23 cellular contexts compared by ENCODE assay signal in genomic region chr4:168928875-168929274, GRCh38.
A peak's percentile ranks its signal among the peaks of the same experiment; 100 is the strongest.
DNase-seq lines count a peak whose midpoint lies in the region; ATAC-seq, FAIRE-seq and TF ChIP-seq lines count a peak whose summit lies in the region.
"Had no signal": no experiment of that assay in that cellular context is flagged by ENCODE, and none has a peak within 500 bp of the region (broad histone marks: within the 10 kb centered on the region; RNA-seq: fewer than 3 reads in every experiment).

No MANE protein-coding gene starts in this region.

- peaks cover 10% of the 10 kb centered on the region for H3K9me3 ChIP-seq in astrocyte (ENCODE audit: insufficient read depth, low read depth, low read length)
- H3K9me3 ChIP-seq in Karpas-422 (ENCODE audit: low read length) = no peaks in the 10 kb centered on the region
- no peaks in the 10 kb centered on the region for H3K9me3 ChIP-seq in colonic mucosa
- H3K9me3 ChIP-seq: BE2C had no signal

- DNase-seq in D721Med (ENCODE audit: insufficient read length, low spot score) = no peak
- no peak for DNase-seq in GM23338 (ENCODE audit: low spot score)
- no peak for DNase-seq in astrocyte (ENCODE audit: low read depth)
- DNase-seq in nephron progenitor cell = no peak
- no peak for DNase-seq in Karpas-422
- no peak for DNase-seq in colonic mucosa
- DNase-seq in NOMO-1 (lab: John Stamatoyannopoulos, UW; ENCODE audit: unreplicated experiment in 2 of 2) = no peak
- DNase-seq: ACHN; BE2C; C1 segment of cervical spinal cord; CD4-positive, CD25-positive, alpha-beta regulatory T cell; CD8-positive, alpha-beta memory T cell; COR-L47; GM23248; HFFc6; IMR-90 had no signal

- H3K4me1 Mint-ChIP-seq in GM23338 (peaks cover under 1% of the 10 kb centered on the region; the same call in 2 of the 3 replicates), astrocyte (ENCODE audit: low read depth, unreplicated experiment) (peaks cover 13% of the 10 kb centered on the region), nephron progenitor cell (peaks cover 2% of the 10 kb centered on the region)

- H3K27ac ChIP-seq in GM23338 (ENCODE audit: low read depth) (no peak overlapping the region), astrocyte (ENCODE audit: low read depth, low read length) (no peak overlapping the region), Karpas-422 (ENCODE audit: low read length) (no peak overlapping the region), colonic mucosa (no peak overlapping the region)
- H3K27ac ChIP-seq: GM23248, HL-60 had no signal

- H4K20me1 ChIP-seq in GM23338 (replicated peaks; ENCODE audit: insufficient read depth) = no peaks in the 10 kb centered on the region
- H4K20me1 ChIP-seq in astrocyte (ENCODE audit: insufficient read depth, low read length) = peaks cover 16% of the 10 kb centered on the region
- H4K20me1 ChIP-seq in Karpas-422 (ENCODE audit: insufficient read depth, low read depth, low read length) = no peaks in the 10 kb centered on the region

- H3K27me3 ChIP-seq in GM23338 (ENCODE audit: insufficient read depth) (no peaks in the 10 kb centered on the region), astrocyte (ENCODE audit: insufficient read depth, low read length) (no peaks in the 10 kb centered on the region), Karpas-422 (ENCODE audit: low read length) (no peaks in the 10 kb centered on the region), colonic mucosa (no peaks in the 10 kb centered on the region)
- H3K27me3 ChIP-seq: BE2C had no signal

- no peak for ATAC-seq in GM23338
- ATAC-seq: HCT116 had no signal

- H3K36me3 Mint-ChIP-seq in GM23338 (ENCODE audit: low read depth) (peaks cover 34% of the 10 kb centered on the region), astrocyte (ENCODE audit: low read depth, unreplicated experiment) (peaks cover 22% of the 10 kb centered on the region), nephron progenitor cell (ENCODE audit: low read depth) (peaks cover 92% of the 10 kb centered on the region)

- H3F3A ChIP-seq in GM23338 (replicated peaks; ENCODE audit: low read depth) = no peaks in the 10 kb centered on the region

- intact Hi-C loops in colonic mucosa (cut with DNase I) = loop anchor here (5.0 to 10.0 kb wide), 2 partner anchors 68 to 414 kb away; no protein-coding TSS in a partner anchor

- TF ChIP-seq CTCF in D721Med (IDR thresholded peaks at IDR 0.05; ENCODE audit: insufficient read depth, missing control alignments) = no peak
- no peak for TF ChIP-seq CTCF in GM23338 (conservative IDR thresholded peaks at IDR 0.05; ENCODE audit: low read depth in 2 of 2)
- no peak for TF ChIP-seq CTCF in astrocyte (IDR thresholded peaks at IDR 0.05; ENCODE audit: insufficient read depth, low read depth, low read length)
- no peak for TF ChIP-seq CTCF in nephron progenitor cell (IDR thresholded peaks at IDR 0.05)
- no peak for TF ChIP-seq CTCF in colonic mucosa (IDR thresholded peaks at IDR 0.05)

- H3K9ac ChIP-seq in astrocyte (ENCODE audit: low read length) = no peak overlapping the region
- H3K9ac ChIP-seq in Karpas-422 (ENCODE audit: low read length) = no peak overlapping the region
- H3K9ac ChIP-seq in colonic mucosa (ENCODE audit: low read depth in 2 of 2, low read length in 2 of 2) = no peak overlapping the region
- H3K9ac ChIP-seq: GM23248 had no signal

- H3K4me1 ChIP-seq in GM23338 (ENCODE audit: insufficient read depth) (no peaks in the 10 kb centered on the region), astrocyte (ENCODE audit: insufficient read depth, low read length) (no peaks in the 10 kb centered on the region), Karpas-422 (ENCODE audit: low read length) (no peaks in the 10 kb centered on the region), colonic mucosa (no peaks in the 10 kb centered on the region)

- no peak overlapping the region for H3K4me3 ChIP-seq in GM23338
- H3K4me3 ChIP-seq in astrocyte (ENCODE audit: insufficient read depth, low read depth, low read length) = no peak overlapping the region
- no peak overlapping the region for H3K4me3 ChIP-seq in Karpas-422 (ENCODE audit: low read length)
- no peak overlapping the region for H3K4me3 ChIP-seq in colonic mucosa
- H3K4me3 ChIP-seq: GM23248 had no signal

- H3K79me2 ChIP-seq in GM23338 (replicated peaks; ENCODE audit: insufficient read depth) = no peaks in the 10 kb centered on the region
- peaks cover 2% of the 10 kb centered on the region for H3K79me2 ChIP-seq in astrocyte (ENCODE audit: insufficient read depth, low read length)
- no peaks in the 10 kb centered on the region for H3K79me2 ChIP-seq in Karpas-422 (ENCODE audit: low read length)

- peak; percentile 41 for FAIRE-seq in D721Med (lab: Jason Lieb, UNC)
- no peak for FAIRE-seq in astrocyte (lab: Jason Lieb, UNC)
- FAIRE-seq: A204.1, G401.6, GM12891, GM19239, H54 had no signal

- H3K27me3 Mint-ChIP-seq in GM23338 (ENCODE audit: insufficient read depth, low read depth, poor library complexity) (peaks cover 7% of the 10 kb centered on the region), astrocyte (ENCODE audit: low read depth, unreplicated experiment) (no peaks in the 10 kb centered on the region), nephron progenitor cell (ENCODE audit: low read depth, poor library complexity) (no peaks in the 10 kb centered on the region)
- H3K27me3 Mint-ChIP-seq: CD4-positive, CD25-positive, alpha-beta regulatory T cell had no signal

- H3K9me3 Mint-ChIP-seq in GM23338 = peaks cover 14% of the 10 kb centered on the region; the same call in 2 of the 3 replicates
- H3K9me3 Mint-ChIP-seq in astrocyte (ENCODE audit: unreplicated experiment) = peaks cover 3% of the 10 kb centered on the region
- H3K9me3 Mint-ChIP-seq in nephron progenitor cell = peaks cover 38% of the 10 kb centered on the region

- peak overlapping the region; percentile 41; the same call in 1 of the 2 replicates for H3K27ac Mint-ChIP-seq in GM23338
- H3K27ac Mint-ChIP-seq in astrocyte (ENCODE audit: unreplicated experiment) = peak overlapping the region; percentile 67
- H3K27ac Mint-ChIP-seq in nephron progenitor cell = peak overlapping the region; percentile 95
- H3K27ac Mint-ChIP-seq: CD4-positive, CD25-positive, alpha-beta regulatory T cell; CD8-positive, alpha-beta memory T cell; HFFc6 had no signal

- H3K36me3 ChIP-seq in GM23338 (ENCODE audit: insufficient read depth) = peaks cover 10% of the 10 kb centered on the region; the same call in 1 of the 2 replicates
- H3K36me3 ChIP-seq in astrocyte (ENCODE audit: insufficient read depth, low read length) = peaks cover 69% of the 10 kb centered on the region
- H3K36me3 ChIP-seq in Karpas-422 (ENCODE audit: insufficient read depth, low read length) = no peaks in the 10 kb centered on the region
- peaks cover 22% of the 10 kb centered on the region for H3K36me3 ChIP-seq in colonic mucosa
- H3K36me3 ChIP-seq: BE2C had no signal

- H3K4me2 ChIP-seq in GM23338 = no peak overlapping the region
- no peak overlapping the region for H3K4me2 ChIP-seq in astrocyte (ENCODE audit: low read length)
- no peak overlapping the region for H3K4me2 ChIP-seq in Karpas-422 (ENCODE audit: low read depth, low read length, poor library complexity, severe bottlenecking)

- no peaks in the 10 kb centered on the region for H3K9me2 ChIP-seq in GM23338 (ENCODE audit: insufficient read depth)
- no peaks in the 10 kb centered on the region for H3K9me2 ChIP-seq in Karpas-422 (replicated peaks; ENCODE audit: insufficient read depth, low read length)

- H2AFZ ChIP-seq in GM23338 (no peak overlapping the region), astrocyte (ENCODE audit: low read depth, low read length) (no peak overlapping the region), Karpas-422 (ENCODE audit: low read length) (no peak overlapping the region)
- H2AFZ ChIP-seq: GM23248 had no signal

- H3K4me3 Mint-ChIP-seq in GM23338 = no peak overlapping the region
- no peak overlapping the region for H3K4me3 Mint-ChIP-seq in astrocyte (ENCODE audit: unreplicated experiment)
- no peak overlapping the region for H3K4me3 Mint-ChIP-seq in nephron progenitor cell
- H3K4me3 Mint-ChIP-seq: CD4-positive, CD25-positive, alpha-beta regulatory T cell; CD8-positive, alpha-beta memory T cell; HFFc6 had no signal

TF ChIP-seq in GM23338, 12 proteins besides CTCF, POLR2A, EP300 and RAD21 (continues in another document):
- TF ChIP-seq CREB1 (CRISPR knock-in tag; IDR thresholded peaks at IDR 0.05; ENCODE audit: low read depth) (no peak), ZNF114 (CRISPR knock-in tag; IDR thresholded peaks at IDR 0.05) (no peak), STAT1 (IDR thresholded peaks at IDR 0.05; ENCODE audit: unreplicated experiment) (no peak), JUNB (IDR thresholded peaks at IDR 0.05; ENCODE audit: unreplicated experiment) (no peak), EZH2phosphoT487 (IDR thresholded peaks at IDR 0.05; ENCODE audit: unreplicated experiment) (no peak), ZNF331 (CRISPR knock-in tag; IDR thresholded peaks at IDR 0.05; ENCODE audit: low read depth) (no peak)

Comparison
In these comparisons a context has a peak if more than half of its experiments do, and no peak if none do; other contexts are left out.
1. H3K27ac Mint-ChIP-seq: peak in every context shown above with its lines; median percentile 95 in nephron progenitor cell; 67 in astrocyte; 41 in GM23338.